Comparison of ENCODE assay signal across 28 cellular contexts in the genomic region with DNA sequence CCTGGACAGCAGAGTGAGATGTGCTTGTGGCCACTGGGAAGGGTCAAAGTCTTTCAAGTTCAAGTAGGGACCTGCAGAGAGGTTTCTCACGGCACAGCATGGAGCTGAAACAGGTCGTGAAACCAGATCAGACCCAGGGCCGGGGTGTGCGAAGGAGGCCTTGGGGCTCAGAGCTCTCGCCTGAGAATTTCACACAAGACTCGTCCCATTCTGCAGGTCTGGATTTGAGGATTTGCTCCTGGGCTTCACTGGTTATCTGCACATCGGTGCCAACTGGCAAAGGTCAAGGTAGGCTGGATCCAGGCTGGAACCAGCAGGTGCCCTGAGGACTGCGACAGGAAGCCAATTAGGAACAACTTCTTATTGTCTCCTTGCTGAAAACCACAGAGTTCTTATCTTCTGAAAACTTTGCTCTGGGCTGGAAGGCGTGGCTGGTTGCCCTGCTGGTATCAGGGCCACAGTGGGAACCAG. TPM values are rescaled to one million over a fixed set of nuclear protein-coding genes. Genes with fewer than 3 reads are reported as not detected.
DNase-seq lines count a peak whose midpoint lies in the region; ATAC-seq and TF ChIP-seq lines count a peak whose summit lies in the region.
"Had no signal": no experiment of that assay in that cellular context is flagged by ENCODE, and none has a peak within 500 bp of the region (broad histone marks: within the 10 kb centered on the region; RNA-seq: fewer than 3 reads in every experiment).

No MANE protein-coding gene starts in this region.

- no peak overlapping the region for H2AFZ ChIP-seq in PC-9
- H2AFZ ChIP-seq in mammary epithelial cell (ENCODE audit: low read depth, low read length): peak overlapping the region; percentile 38
- no peak overlapping the region for H2AFZ ChIP-seq in GM23338

- H3K4me2 ChIP-seq in PC-9 (peak overlapping the region; percentile 54), mammary epithelial cell (ENCODE audit: insufficient read depth, low read depth, low read length) (no peak overlapping the region), GM23338 (no peak overlapping the region)

- in situ Hi-C loops in mammary epithelial cell (cut with MboI; ENCODE audit: low sequenced_read_pairs in 2 of 2): no loop called here
- in situ Hi-C loops in transverse colon (cut with MboI; ENCODE audit: low pct_ligation_motif_present in 1 of 4, low pct_unique_long_range_greater_than_20kb in 1 of 4, low sequenced_read_pairs in 3 of 4): no loop called here

- no peaks in the 10 kb centered on the region for H3K9me3 ChIP-seq in PC-9 (ENCODE audit: insufficient read depth, low read depth)
- H3K9me3 ChIP-seq in mammary epithelial cell (replicated peaks; ENCODE audit: insufficient read depth, low read length): no peaks in the 10 kb centered on the region
- H3K9me3 ChIP-seq in mucosa of descending colon: no peaks in the 10 kb centered on the region
- H3K9me3 ChIP-seq in transverse colon: no peaks in the 10 kb centered on the region
- H3K9me3 ChIP-seq: left ventricle myocardium inferior, upper lobe of right lung had no signal

- H3K4me1 ChIP-seq in PC-9 (replicated peaks; ENCODE audit: insufficient read depth): peaks cover 32% of the 10 kb centered on the region
- H3K4me1 ChIP-seq in mammary epithelial cell (ENCODE audit: insufficient read depth, low read length): peaks cover 24% of the 10 kb centered on the region
- peaks cover 16% of the 10 kb centered on the region for H3K4me1 ChIP-seq in mucosa of descending colon (ENCODE audit: low read depth)
- peaks cover 5 to 28% (median 21%) of the 10 kb centered on the region in 4 donors for H3K4me1 ChIP-seq in transverse colon
- H3K4me1 ChIP-seq in GM23338 (ENCODE audit: insufficient read depth): peaks cover 1% of the 10 kb centered on the region; the same call in 1 of the 2 replicates

- H3K79me2 ChIP-seq in PC-9 (ENCODE audit: low read depth) (no peaks in the 10 kb centered on the region), mammary epithelial cell (ENCODE audit: insufficient read depth, low read length) (no peaks in the 10 kb centered on the region), GM23338 (replicated peaks; ENCODE audit: insufficient read depth) (no peaks in the 10 kb centered on the region)

- no peak for TF ChIP-seq EP300 in transverse colon (IDR thresholded peaks at IDR 0.05; ENCODE audit: low read depth)

- H3K27me3 Mint-ChIP-seq in GM23338 (ENCODE audit: insufficient read depth, low read depth, poor library complexity): peaks cover 1% of the 10 kb centered on the region
- H3K27me3 Mint-ChIP-seq: activated CD4-positive, alpha-beta T cell treated with anti-CD3 and anti-CD28 coated beads, Interleukin-2, amount 10 ng/mL, durations not matched to agents 24 days and 14 days; activated naive CD8-positive, alpha-beta T cell had no signal

- BruUV-seq in PC-9 (replicated peaks; lab: Mats Ljungman, UMichigan) (no TSS peak), mammary epithelial cell (replicated peaks; lab: Mats Ljungman, UMichigan) (no TSS peak)

- no peaks in the 10 kb centered on the region for H3K9me3 Mint-ChIP-seq in GM23338
- H3K9me3 Mint-ChIP-seq: activated CD4-positive, alpha-beta T cell treated with anti-CD3 and anti-CD28 coated beads, Interleukin-2, amount 10 ng/mL, durations not matched to agents 24 days and 14 days; T-helper 1 cell treated with Interleukin-12 subunit alpha and Interleukin-12 subunit beta and Interleukin-4 antibody, amounts not matched to agents 30 μg/mL and 1 μg/mL, for 36 hours had no signal

- H3K9ac ChIP-seq in mammary epithelial cell (ENCODE audit: insufficient read depth, low read length): no peak overlapping the region

- intact Hi-C loops in PC-9 (cut with micrococcal nuclease; ENCODE audit: unreplicated experiment): no loop called here
- intact Hi-C loops in mammary epithelial cell (cut with micrococcal nuclease): loop anchor here (1.0 kb wide), 1 partner anchor 8 kb away; no protein-coding TSS in a partner anchor
- intact Hi-C loops in mucosa of descending colon (cut with DNase I, micrococcal nuclease): no loop called here
- intact Hi-C loops in transverse colon (cut with DNase I; ENCODE audit: low total_unique reads): no loop called here

- DNase-seq in PC-9: peak; percentile 63
- no peak for DNase-seq in mammary epithelial cell
- DNase-seq in mucosa of descending colon: peak in 2 of 3 donors; percentile 48 to 57
- DNase-seq in transverse colon: peak; percentile 23
- no peak for DNase-seq in GM23338 (ENCODE audit: low spot score)
- DNase-seq in H7: no peak
- DNase-seq: activated CD4-positive, alpha-beta T cell treated with anti-CD3 and anti-CD28 coated beads, Interleukin-2, amount 10 ng/mL, durations not matched to agents 24 days and 14 days; activated effector memory CD4-positive, alpha-beta T cell treated with Interleukin-2 at 50 U/mL for 16 hours; activated T-cell treated with anti-CD3 and anti-CD28 coated beads, Interleukin-2, amount 50 U/mL, for 1 hour; C1 segment of cervical spinal cord; DMS53; effector CD4-positive, alpha-beta T cell; glutamatergic neuron; left ventricle myocardium inferior; mesendoderm; NCI-H1105; NCI-H187; NCI-H446 treated with DMSO at 0.1 percent for 48 hours; NCI-H774; RPMI8226; stimulated activated CD4-positive, alpha-beta T cell treated with anti-CD3 and anti-CD28 coated beads, Interleukin-4, amount 100 ng/mL, for 24 hours; upper lobe of right lung had no signal

- no peak for TF ChIP-seq POLR2A in transverse colon (IDR thresholded peaks at IDR 0.05)

- H3K27ac Mint-ChIP-seq in GM23338: no peak overlapping the region
- H3K27ac Mint-ChIP-seq: activated CD4-positive, alpha-beta T cell treated with anti-CD3 and anti-CD28 coated beads, Interleukin-2, amount 10 ng/mL, durations not matched to agents 24 days and 14 days; activated naive CD8-positive, alpha-beta T cell; T-helper 1 cell treated with Interleukin-12 subunit alpha and Interleukin-12 subunit beta and Interleukin-4 antibody, amounts not matched to agents 30 μg/mL and 1 μg/mL, for 36 hours had no signal

- H3F3A ChIP-seq in PC-9 (ENCODE audit: insufficient read depth, low read depth) (peaks cover 20% of the 10 kb centered on the region), GM23338 (replicated peaks; ENCODE audit: low read depth) (no peaks in the 10 kb centered on the region)

- H3K36me3 ChIP-seq in PC-9 (ENCODE audit: low read depth) (no peaks in the 10 kb centered on the region), mammary epithelial cell (ENCODE audit: insufficient read depth, low read length) (no peaks in the 10 kb centered on the region), mucosa of descending colon (ENCODE audit: low read depth) (no peaks in the 10 kb centered on the region), transverse colon (no peaks in the 10 kb centered on the region), GM23338 (ENCODE audit: insufficient read depth) (no peaks in the 10 kb centered on the region), H7 (replicated peaks; ENCODE audit: control insufficient read depth, insufficient read depth, low read length) (no peaks in the 10 kb centered on the region)
- H3K36me3 ChIP-seq: left ventricle myocardium inferior, upper lobe of right lung had no signal

- CTCF ChIA-PET in PC-9 (lab: Charles Lee) (no interaction called here), mammary epithelial cell (lab: Charles Lee; ENCODE audit: low non-redundant PET) (no interaction called here)

- ATAC-seq in mucosa of descending colon (peak; percentile 28), GM23338 (no peak), esophagus mucosa (no peak)
- ATAC-seq: HCT116, sciatic nerve, upper lobe of right lung had no signal

- 0 out of 3 replicates have a peak, but pooled peaks cover 1% of the 10 kb centered on the region for H3K4me1 Mint-ChIP-seq in GM23338
- H3K4me1 Mint-ChIP-seq: activated CD4-positive, alpha-beta T cell treated with anti-CD3 and anti-CD28 coated beads, Interleukin-2, amount 10 ng/mL, durations not matched to agents 24 days and 14 days had no signal

- POLR2A ChIA-PET in PC-9 (lab: Charles Lee; ENCODE audit: unreplicated experiment): interaction anchor here (0.5 kb wide), 1 partner anchor 1650 kb away, joined by 3 read pairs; no protein-coding TSS in a partner anchor

- no peak overlapping the region for H3K4me3 Mint-ChIP-seq in GM23338
- H3K4me3 Mint-ChIP-seq: activated CD4-positive, alpha-beta T cell treated with anti-CD3 and anti-CD28 coated beads, Interleukin-2, amount 10 ng/mL, durations not matched to agents 24 days and 14 days; activated naive CD8-positive, alpha-beta T cell; T-helper 1 cell treated with Interleukin-12 subunit alpha and Interleukin-12 subunit beta and Interleukin-4 antibody, amounts not matched to agents 30 μg/mL and 1 μg/mL, for 36 hours had no signal

- H3K27ac ChIP-seq in PC-9 (peak overlapping the region; percentile 13; the same call in 1 of the 2 replicates), mammary epithelial cell (ENCODE audit: insufficient read depth, low read depth, low read length) (no peak overlapping the region), transverse colon (no peak overlapping the region), GM23338 (ENCODE audit: low read depth) (no peak overlapping the region)
- H3K27ac ChIP-seq: left ventricle myocardium inferior, upper lobe of right lung, VCaP had no signal

- WGBS in mammary epithelial cell (ENCODE audit: low coverage, missing lambda C conversion rate): 48% methylated on average over 8 of the region's 9 CpGs
- 44 to 66% methylated on average over 1 to 9 of the region's 9 CpGs for WGBS in transverse colon (ENCODE audit: low coverage in 1 of 2), 2 donors

- H3K36me3 Mint-ChIP-seq in GM23338 (ENCODE audit: low read depth): no peaks in the 10 kb centered on the region
- H3K36me3 Mint-ChIP-seq: activated naive CD8-positive, alpha-beta T cell had no signal

- no peak overlapping the region for H3K4me3 ChIP-seq in PC-9
- no peak overlapping the region for H3K4me3 ChIP-seq in mammary epithelial cell (replicated peaks in 1 of 3; ENCODE audit: insufficient read depth in 1 of 3, low read depth in 2 of 3, low read length in 3 of 3)
- H3K4me3 ChIP-seq in mucosa of descending colon: no peak overlapping the region
- no peak overlapping the region for H3K4me3 ChIP-seq in transverse colon
- H3K4me3 ChIP-seq in GM23338: no peak overlapping the region
- H3K4me3 ChIP-seq in H7 (ENCODE audit: insufficient read depth, low read depth, low read length): no peak overlapping the region
- H3K4me3 ChIP-seq: left ventricle myocardium inferior, upper lobe of right lung had no signal

- no peak for TF ChIP-seq CTCF in PC-9 (conservative IDR thresholded peaks at IDR 0.05)
- no peak for TF ChIP-seq CTCF in mammary epithelial cell (conservative IDR thresholded peaks at IDR 0.05 in 1 of 2, IDR thresholded peaks at IDR 0.05 in 1 of 2; ENCODE audit: extremely low read depth in 1 of 2, insufficient read depth in 1 of 2, low read depth in 1 of 2, low read length in 2 of 2)
- no peak for TF ChIP-seq CTCF in mucosa of descending colon (IDR thresholded peaks at IDR 0.05)
- TF ChIP-seq CTCF in transverse colon (IDR thresholded peaks at IDR 0.05): no peak
- TF ChIP-seq CTCF in GM23338 (conservative IDR thresholded peaks at IDR 0.05; ENCODE audit: low read depth in 2 of 2): no peak

- dilution Hi-C loops in mammary epithelial cell (cut with HindIII; ENCODE audit: low sequenced_read_pairs): loop anchor here (5.0 kb wide), 1 partner anchor 51 kb away; no protein-coding TSS in a partner anchor

- no peaks in the 10 kb centered on the region for H3K27me3 ChIP-seq in PC-9 (ENCODE audit: insufficient read depth, low read depth)
- H3K27me3 ChIP-seq in mammary epithelial cell (ENCODE audit: insufficient read depth, low read length): no peaks in the 10 kb centered on the region
- no peaks in the 10 kb centered on the region for H3K27me3 ChIP-seq in transverse colon
- no peaks in the 10 kb centered on the region for H3K27me3 ChIP-seq in GM23338 (ENCODE audit: insufficient read depth)
- H3K27me3 ChIP-seq in H7 (ENCODE audit: control insufficient read depth, insufficient read depth, low read length): no peaks in the 10 kb centered on the region
- H3K27me3 ChIP-seq: upper lobe of right lung had no signal

- H3K9me2 ChIP-seq in PC-9 (ENCODE audit: insufficient read depth): no peaks in the 10 kb centered on the region
- no peaks in the 10 kb centered on the region for H3K9me2 ChIP-seq in GM23338 (ENCODE audit: insufficient read depth)

- H4K20me1 ChIP-seq in PC-9 (ENCODE audit: insufficient read depth) (no peaks in the 10 kb centered on the region), mammary epithelial cell (ENCODE audit: insufficient read depth, low read length) (no peaks in the 10 kb centered on the region), GM23338 (replicated peaks; ENCODE audit: insufficient read depth) (no peaks in the 10 kb centered on the region)

RNA-seq across cellular contexts. Expression of a gene that starts 24.0 kb away (rescaled TPM):
- total RNA-seq in PC-9 (2021) (364 and 374 TPM in 2 replicates), mammary epithelial cell (100 to 1,000 TPM; 170 to 184 TPM), mucosa of descending colon (100 to 1,000 TPM; 111 to 220 (median 130) TPM), transverse colon (100 to 1,000 TPM in 3 of 4 donors, 10 to 100 TPM in 1; 90.5 to 216 (median 139) TPM), esophagus mucosa (130 TPM)
- polyA plus RNA-seq in mammary epithelial cell (47.9 TPM), GM23338 (2016; fragmentation: Nextera tagmentation; extraction: Ambion mirVana) (184 and 204 TPM in 2 replicates)
- 154 TPM for polyA minus RNA-seq in mammary epithelial cell
- total RNA-seq in GM23338 (2014; rRNA removed; shearing (Covaris generic)): 219 and 242 TPM in 2 replicates
- 152 and 199 TPM in 2 replicates for total RNA-seq in H7 (2014; rRNA removed; shearing (Covaris generic))

Comparison
In these comparisons a context has a peak if more than half of its experiments do, and no peak if none do; other contexts are left out.
1. DNase-seq: peak in PC-9 (2 of 2), mucosa of descending colon (2 of 3) and transverse colon (single experiment); none in mammary epithelial cell (single experiment), GM23338 (single experiment) and H7 (single experiment).